8 cellular contexts compared by ENCODE assay signal in the genomic region with DNA sequence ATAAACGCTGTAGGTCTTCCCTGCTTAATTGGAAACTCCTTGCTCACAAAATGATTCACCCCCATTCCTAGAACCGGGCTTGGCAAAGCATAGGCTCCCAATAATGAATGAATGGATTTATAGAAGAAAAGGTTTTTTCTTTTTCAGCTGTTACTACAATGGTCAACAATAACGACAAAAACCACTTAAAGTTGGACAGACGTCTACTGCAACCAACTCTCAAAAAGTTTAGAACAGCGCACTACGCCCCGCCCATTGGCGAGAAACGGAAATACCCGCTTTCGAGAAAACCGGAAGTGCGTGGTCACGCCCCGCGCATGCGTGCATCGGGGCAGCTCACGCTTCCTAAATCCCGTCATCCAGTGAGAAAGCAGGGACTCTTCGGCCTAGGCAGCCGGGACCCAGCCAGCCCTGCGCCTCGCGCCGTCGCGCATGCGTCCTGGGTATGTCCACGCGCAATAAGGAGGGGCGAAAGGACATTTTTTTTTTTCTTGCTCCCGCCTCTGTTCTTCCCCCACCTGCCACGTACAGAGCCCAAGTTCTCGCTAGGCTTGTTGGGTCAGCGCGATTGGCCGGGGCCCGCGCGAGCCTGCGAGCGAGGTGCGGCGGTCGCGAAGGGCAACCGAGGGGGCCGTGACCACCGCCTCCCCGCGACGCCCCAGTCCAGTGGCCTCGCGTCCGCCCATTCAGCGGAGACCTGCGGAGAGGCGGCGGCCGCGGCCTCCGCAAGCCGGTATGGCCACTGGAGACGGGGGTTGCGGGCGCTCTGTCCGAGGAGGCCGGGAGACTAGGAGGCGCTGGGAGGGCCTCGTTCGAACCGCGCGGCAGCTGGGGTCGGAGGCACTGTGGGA. TPM values are rescaled to one million over a fixed set of nuclear protein-coding genes. Genes with fewer than 3 reads are reported as not detected.
A peak's percentile ranks its signal among the peaks of the same experiment; 100 is the strongest.
DNase-seq lines count a peak whose midpoint lies in the region; ATAC-seq, FAIRE-seq and TF ChIP-seq lines count a peak whose summit lies in the region.

A gene (plus strand): TSS at position 506 of the 851 bp plus-strand sequence. CDS start 4,192 bp downstream, outside the sequence.

- H3K18ac ChIP-seq in H1 (ENCODE audit: extremely low read depth, low read length) = peak within 1 kb of the TSS; percentile 94

- no peak for TF ChIP-seq EP300 in H1 (IDR thresholded peaks at IDR 0.05; ENCODE audit: borderline replicate concordance in 1 of 2, low read depth in 2 of 2, low read length in 2 of 2)

- H3K79me1 ChIP-seq in H1 (ENCODE audit: low read depth, low read length) = no peaks in the 10 kb centered on the region; the same call in 1 of the 2 replicates

- H3K27ac Mint-ChIP-seq in activated CD8-positive, alpha-beta memory T cell treated with anti-CD3 and anti-CD28 coated beads, Interleukin-2, amount 10 ng/mL, durations not matched to agents 7 days and 5 days = peak within 1 kb of the TSS; percentile 93
- H3K27ac Mint-ChIP-seq in memory B cell = peak within 1 kb of the TSS; percentile 99

- H3K79me2 ChIP-seq in H1 (ENCODE audit: control insufficient read depth in 1 of 2, insufficient read depth in 2 of 2, low read length in 2 of 2) = peaks cover 19 to 41% of the 10 kb centered on the region in 2 experiments

- peak within 1 kb of the TSS; percentile 29 for H3K4ac ChIP-seq in H1 (replicated peaks; ENCODE audit: insufficient read length, low read depth, low read length)

- CTCF ChIA-PET in activated CD8-positive, alpha-beta memory T cell treated with anti-CD3 and anti-CD28 coated beads, Interleukin-2, amount 10 ng/mL, durations not matched to agents 7 days and 5 days (lab: Charles Lee) = interaction anchor here (1.0 to 1.8 kb wide), 3 partner anchors 12 to 106 kb away, joined by 5 to 7 read pairs (median 6); no protein-coding TSS in a partner anchor
- CTCF ChIA-PET in H1 (lab: Charles Lee; ENCODE audit: partially characterized antibody) = interaction anchor here (0.5 to 1.7 kb wide), 5 partner anchors 12 to 246 kb away, joined by 3 to 8 read pairs (median 3); no protein-coding TSS in a partner anchor

- no peak for TF ChIP-seq CTCF in H1 (IDR thresholded peaks at IDR 0.05; ENCODE audit: control extremely low read depth in 1 of 3, insufficient read depth in 1 of 3, low read depth in 1 of 3, low read length in 3 of 3)

- no peaks in the 10 kb centered on the region for H3K27me3 ChIP-seq in NT2/D1 (ENCODE audit: insufficient read depth, insufficient read length)
- peaks cover 1 to 25% (median 11%) of the 10 kb centered on the region in 4 experiments; a peak in 6 of 7 replicates for H3K27me3 ChIP-seq in H1 (replicated peaks in 1 of 4; ENCODE audit: control insufficient read depth in 3 of 4, extremely low read depth in 1 of 4, insufficient read depth in 3 of 4, low read length in 3 of 4)

- H3K27me3 Mint-ChIP-seq in activated CD8-positive, alpha-beta memory T cell treated with anti-CD3 and anti-CD28 coated beads, Interleukin-2, amount 10 ng/mL, durations not matched to agents 7 days and 5 days = no peaks in the 10 kb centered on the region
- peaks cover 6% of the 10 kb centered on the region for H3K27me3 Mint-ChIP-seq in memory B cell

- H3K9me3 ChIP-seq in NT2/D1 (ENCODE audit: insufficient read depth, low read length) (peaks cover 7% of the 10 kb centered on the region; the same call in 1 of the 2 replicates), H1 (ENCODE audit: insufficient read depth in 2 of 2, low read depth in 1 of 2, low read length in 1 of 2) (no peaks in the 10 kb centered on the region)

- peak within 1 kb of the TSS; percentile 89 for H3K9ac ChIP-seq in NT2/D1 (ENCODE audit: insufficient read length, low read depth)
- H3K9ac ChIP-seq in H1 (replicated peaks in 1 of 4; ENCODE audit: extremely low read depth in 1 of 4, low read depth in 3 of 4, low read length in 3 of 4) = peak within 1 kb of the TSS; percentile 86 to 98 (median 95)

- no peak within 1 kb of the TSS for H2BK120ac ChIP-seq in H1 (replicated peaks; ENCODE audit: low read depth, low read length)

- H3K9me3 Mint-ChIP-seq in activated CD8-positive, alpha-beta memory T cell treated with anti-CD3 and anti-CD28 coated beads, Interleukin-2, amount 10 ng/mL, durations not matched to agents 7 days and 5 days (ENCODE audit: low read depth) = no peaks in the 10 kb centered on the region
- peaks cover 4% of the 10 kb centered on the region for H3K9me3 Mint-ChIP-seq in memory B cell

- H2BK5ac ChIP-seq in H1 (ENCODE audit: low read depth, low read length) = peak within 1 kb of the TSS; percentile 79

- H3K36me3 ChIP-seq in NT2/D1 (ENCODE audit: insufficient read depth, insufficient read length, low read length) = peaks cover 21% of the 10 kb centered on the region
- peaks cover 0 to 4% (median 3%) of the 10 kb centered on the region in 4 experiments; a peak in 3 of 8 replicates for H3K36me3 ChIP-seq in H1 (ENCODE audit: control insufficient read depth in 2 of 4, insufficient read depth in 4 of 4, low read length in 3 of 4)

- H3K4me2 ChIP-seq in H1 (ENCODE audit: insufficient read depth in 1 of 2, low read depth in 2 of 2, low read length in 2 of 2) = peak within 1 kb of the TSS; percentile 75 to 81

- no peak within 1 kb of the TSS for H3K23ac ChIP-seq in H1 (ENCODE audit: insufficient read length)

- peak within 1 kb of the TSS; percentile 82 for H3K56ac ChIP-seq in H1 (replicated peaks; ENCODE audit: insufficient read length, low read depth, low read length)

- peak within 1 kb of the TSS; percentile 73 for H3K4me3 Mint-ChIP-seq in activated CD8-positive, alpha-beta memory T cell treated with anti-CD3 and anti-CD28 coated beads, Interleukin-2, amount 10 ng/mL, durations not matched to agents 7 days and 5 days
- peak within 1 kb of the TSS; percentile 91 for H3K4me3 Mint-ChIP-seq in memory B cell

- H4K5ac ChIP-seq in H1 (ENCODE audit: insufficient read length, low read depth, low read length) = peak within 1 kb of the TSS; percentile 67

- peak within 1 kb of the TSS; percentile 51 for H4K91ac ChIP-seq in H1 (replicated peaks; ENCODE audit: insufficient read length, low read length)

- no peak for TF ChIP-seq RAD21 in H1 (IDR thresholded peaks at IDR 0.05 in 1 of 2, conservative IDR thresholded peaks at IDR 0.05 in 1 of 2; ENCODE audit: low read depth in 2 of 2, low read length in 2 of 2)

- TF ChIP-seq POLR2A in H1 (IDR thresholded peaks at IDR 0.05; ENCODE audit: control extremely low read depth in 1 of 2, low read depth in 2 of 2, low read length in 2 of 2) = peak; percentile 79 to 92

- H4K20me1 ChIP-seq in H1 (replicated peaks in 1 of 2; ENCODE audit: control insufficient read depth in 1 of 2, insufficient read depth in 2 of 2, low read length in 2 of 2) = peaks cover 0 to 2% of the 10 kb centered on the region in 2 experiments

- DNase-seq in COR-L47 (lab: John Stamatoyannopoulos, UW) (peak; percentile 99), HUDEP-2 (lab: John Stamatoyannopoulos, UW; ENCODE audit: unreplicated experiment in 76 of 76) (peak; percentile 39 to 99 (median 95)), NT2/D1 (ENCODE audit: low read depth, low spot score) (peak; percentile 98), H1 (ENCODE audit: low read depth in 1 of 2, low spot score in 2 of 2) (peak; percentile 96), memory B cell (ENCODE audit: low spot score in 2 of 2) (peak; percentile 95 to 96)
- peak; percentile 98 for DNase-seq in activated CD8-positive, alpha-beta memory T cell treated with anti-CD3 and anti-CD28 coated beads, Interleukin-2, amount 10 ng/mL, durations not matched to agents 7 days and 5 days
- DNase-seq in stimulated activated CD8-positive, alpha-beta memory T cell treated with anti-CD3 and anti-CD28 coated beads, Interleukin-12 subunit alpha, Interleukin-12 subunit beta, amount 100 ng/mL, for 24 hours (ENCODE audit: extremely low read depth) = peak; percentile 92

- H2AK5ac ChIP-seq in H1 (ENCODE audit: low read depth, low read length) = no peak within 1 kb of the TSS

- no peak within 1 kb of the TSS for H2BK15ac ChIP-seq in H1 (ENCODE audit: low read length)

- H2AFZ ChIP-seq in H1 (ENCODE audit: low read length) = peak within 1 kb of the TSS; percentile 88

- peaks cover 34% of the 10 kb centered on the region for H3K36me3 Mint-ChIP-seq in activated CD8-positive, alpha-beta memory T cell treated with anti-CD3 and anti-CD28 coated beads, Interleukin-2, amount 10 ng/mL, durations not matched to agents 7 days and 5 days
- peaks cover 13% of the 10 kb centered on the region for H3K36me3 Mint-ChIP-seq in memory B cell

- peaks cover 2% of the 10 kb centered on the region; the same call in 1 of the 2 replicates for H3K23me2 ChIP-seq in H1 (ENCODE audit: low read depth, low read length)

- H2BK12ac ChIP-seq in H1 (ENCODE audit: low read depth, low read length) = no peak within 1 kb of the TSS

- no peak within 1 kb of the TSS for H2BK20ac ChIP-seq in H1 (ENCODE audit: low read length)

- H3K4me1 Mint-ChIP-seq in activated CD8-positive, alpha-beta memory T cell treated with anti-CD3 and anti-CD28 coated beads, Interleukin-2, amount 10 ng/mL, durations not matched to agents 7 days and 5 days = peaks cover 37% of the 10 kb centered on the region
- H3K4me1 Mint-ChIP-seq in memory B cell = peaks cover 29% of the 10 kb centered on the region

- H4K8ac ChIP-seq in H1 (ENCODE audit: extremely low read depth, insufficient read depth, low read length) = peak within 1 kb of the TSS; percentile 96

- POLR2A ChIA-PET in H1 (lab: Charles Lee; ENCODE audit: partially characterized antibody) = interaction anchor here (0.7 to 3.0 kb wide), 19 partner anchors 8 to 1075 kb away, joined by 3 to 14 read pairs (median 4); a partner anchor contains a TSS

- 2% methylated on average over 54 of the region's 76 CpGs; no CpG with 5 or more reads in 1 of the 2 experiments for WGBS in H1 (ENCODE audit: extremely low coverage in 1 of 2, insufficient coverage in 1 of 2, insufficient read length in 1 of 2, insufficient replicate concordance in 2 of 2, low coverage in 1 of 2, low lambda C conversion rate in 2 of 2, missing lambda C conversion rate in 1 of 2), 2 experiments

- peak; percentile 75 for FAIRE-seq in H1 (lab: Jason Lieb, UNC)

- peak; percentile 91 for ATAC-seq in GM21381 (IDR thresholded peaks at IDR 0.05; ENCODE audit: unreplicated experiment)
- ATAC-seq in activated CD8-positive, alpha-beta memory T cell treated with anti-CD3 and anti-CD28 coated beads, Interleukin-2, amount 10 ng/mL, durations not matched to agents 7 days and 5 days = peak; percentile 97
- peak; percentile 84 for ATAC-seq in memory B cell (ENCODE audit: low read depth)

- peak within 1 kb of the TSS; percentile 95 for H3K27ac ChIP-seq in H1 (ENCODE audit: low read depth, low read length)

- no peak within 1 kb of the TSS for H3K14ac ChIP-seq in H1 (ENCODE audit: insufficient read length)

- no peaks in the 10 kb centered on the region for H3K4me1 ChIP-seq in NT2/D1 (ENCODE audit: insufficient read depth, insufficient read length)
- H3K4me1 ChIP-seq in H1 (replicated peaks in 1 of 4; ENCODE audit: control insufficient read depth in 3 of 4, insufficient read depth in 4 of 4, low read length in 3 of 4) = peaks cover 0 to 8% (median 2%) of the 10 kb centered on the region in 4 experiments; a peak in 3 of 7 replicates

- H3K4me3 ChIP-seq in NT2/D1 (ENCODE audit: insufficient read length, low read depth) (peak within 1 kb of the TSS; percentile 81), H1 (ENCODE audit: extremely low read depth in 1 of 4, insufficient read depth in 2 of 4, low read depth in 3 of 4, low read length in 4 of 4) (peak within 1 kb of the TSS; percentile 78 to 86 (median 81))

RNA-seq across cellular contexts. Expression of the gene that starts here (rescaled TPM):
- total RNA-seq in activated CD8-positive, alpha-beta memory T cell treated with anti-CD3 and anti-CD28 coated beads, Interleukin-2, amount 10 ng/mL, durations not matched to agents 7 days and 5 days = 10 to 100 TPM; 44.0 to 49.0 TPM
- total RNA-seq in H1 (2021; fragmentation: NEBNext Ultra II Directional; extraction: Animal tissue kit (Norgen Biotek cat#: 25700)) = 81.9 and 84.2 TPM in 2 replicates
- 92.0 and 98.4 TPM in 2 replicates for polyA plus RNA-seq in H1 (2011; rRNA removed)
- 78.4 TPM for polyA plus RNA-seq in H1 (2011; cell fraction: cytosol; rRNA removed)
- polyA plus RNA-seq in H1 (2011; cell fraction: nucleus; rRNA removed) = 84.6 TPM
- 54.2 to 64.8 TPM (median 58.9 TPM) in 4 replicates for polyA plus RNA-seq in H1 (2012, experiment 1 of 2)
- 42.2 TPM for polyA plus RNA-seq in H1 (2012, experiment 2 of 2)
- 78.1 TPM for polyA plus RNA-seq in H1 (2013, experiment 1 of 2)
- polyA plus RNA-seq in H1 (2013, experiment 2 of 2) = 78.2 TPM
- 55.6 and 58.6 TPM in 2 replicates for polyA minus RNA-seq in H1 (2011; rRNA and poly(A)+ RNA removed)
- polyA minus RNA-seq in H1 (2011; cell fraction: cytosol; rRNA and poly(A)+ RNA removed) = 33.2 TPM
- polyA minus RNA-seq in H1 (2011; cell fraction: nucleus; rRNA and poly(A)+ RNA removed) = 56.0 TPM

Comparison
In these comparisons a context has a peak if more than half of its experiments do, and no peak if none do; other contexts are left out.
1. Peak in every context shown above with its lines: DNase-seq, ATAC-seq, H3K4me3 ChIP-seq and H3K27ac ChIP-seq.